Comparison of ENCODE assay signal across 25 cellular contexts in genomic region chr1:169782596-169782995, GRCh38. TPM values are rescaled to one million over a fixed set of nuclear protein-coding genes. Genes with fewer than 3 reads are reported as not detected.
DNase-seq lines count a peak whose midpoint lies in the region; ATAC-seq, FAIRE-seq and TF ChIP-seq lines count a peak whose summit lies in the region.
"Had no signal": no experiment of that assay in that cellular context is flagged by ENCODE, and none has a peak within 500 bp of the region (broad histone marks: within the 10 kb centered on the region; RNA-seq: fewer than 3 reads in every experiment).

No MANE protein-coding gene starts in this region.

- H4K5ac ChIP-seq in H1 (ENCODE audit: insufficient read length, low read depth, low read length) = no peak overlapping the region

- no peak for TF ChIP-seq CTCF in Calu3 (IDR thresholded peaks at IDR 0.05; ENCODE audit: unreplicated experiment)
- TF ChIP-seq CTCF in PC-9 (conservative IDR thresholded peaks at IDR 0.05) = no peak
- no peak for TF ChIP-seq CTCF in H1 (IDR thresholded peaks at IDR 0.05; ENCODE audit: control extremely low read depth in 1 of 3, insufficient read depth in 1 of 3, low read depth in 1 of 3, low read length in 3 of 3)
- no peak for TF ChIP-seq CTCF in CD8-positive, alpha-beta T cell (IDR thresholded peaks at IDR 0.05)

- no peak overlapping the region for H4K12ac ChIP-seq in trophoblast cell (ENCODE audit: low read depth, low read length)

- no TSS peak for BruUV-seq in Calu3 (replicated peaks; lab: Mats Ljungman, UMichigan)
- BruUV-seq in PC-9 (replicated peaks; lab: Mats Ljungman, UMichigan) = no TSS peak

- H3K9ac ChIP-seq in H1 (replicated peaks in 1 of 4; ENCODE audit: extremely low read depth in 1 of 4, low read depth in 3 of 4, low read length in 3 of 4) = no peak overlapping the region
- H3K9ac ChIP-seq in trophoblast cell (ENCODE audit: low read length) = no peak overlapping the region

- H2AK5ac ChIP-seq in H1 (ENCODE audit: low read depth, low read length) (no peak overlapping the region), trophoblast cell (ENCODE audit: low read length) (no peak overlapping the region)

- H3K4ac ChIP-seq in H1 (replicated peaks; ENCODE audit: insufficient read length, low read depth, low read length) = no peak overlapping the region
- no peak overlapping the region for H3K4ac ChIP-seq in trophoblast cell (ENCODE audit: low read depth, low read length)

- H3K79me1 ChIP-seq in H1 (ENCODE audit: low read depth, low read length) (no peaks in the 10 kb centered on the region), trophoblast cell (ENCODE audit: low read length) (peaks cover 30% of the 10 kb centered on the region)

- H4K20me1 ChIP-seq in PC-9 (ENCODE audit: insufficient read depth) = no peaks in the 10 kb centered on the region
- no peaks in the 10 kb centered on the region for H4K20me1 ChIP-seq in H1 (replicated peaks in 1 of 2; ENCODE audit: control insufficient read depth in 1 of 2, insufficient read depth in 2 of 2, low read length in 2 of 2)

- H3K56ac ChIP-seq in H1 (replicated peaks; ENCODE audit: insufficient read length, low read depth, low read length) = no peak overlapping the region

- H2BK120ac ChIP-seq in H1 (replicated peaks; ENCODE audit: low read depth, low read length) (no peak overlapping the region), trophoblast cell (ENCODE audit: insufficient read depth, low read length, poor library complexity) (peak overlapping the region; percentile 96)

- WGBS in H1 (ENCODE audit: extremely low coverage in 1 of 2, insufficient coverage in 1 of 2, insufficient read length in 1 of 2, insufficient replicate concordance in 2 of 2, low coverage in 1 of 2, low lambda C conversion rate in 2 of 2, missing lambda C conversion rate in 1 of 2), 2 experiments = 89% methylated on average over 3 of the region's 3 CpGs; no CpG with 5 or more reads in 1 of the 2 experiments
- WGBS in trophoblast cell (ENCODE audit: extremely low coverage, insufficient coverage, insufficient read length) = no CpG with 5 or more reads among the region's 3 CpGs

- DNase-seq in Calu3 (no peak), PC-9 (no peak), H1 (ENCODE audit: low read depth in 1 of 2, low spot score in 2 of 2) (no peak), trophoblast cell (peak in 1 of 2 donors; percentile 52), NCI-H510A treated with DMSO at 0.1 percent for 48 hours (lab: John Stamatoyannopoulos, UW) (no peak), NCI-H146 (lab: John Stamatoyannopoulos, UW) (no peak), AML-193 (lab: John Stamatoyannopoulos, UW) (no peak)
- no peak for DNase-seq in CD8-positive, alpha-beta T cell
- DNase-seq: BE2C; C1 segment of cervical spinal cord; CD4-positive, alpha-beta T cell; DMS 273 treated with DMSO at 0.1 percent for 48 hours; DMS53; DND-41; EL; HFFc6; KG1 had no signal

- H3K27ac Mint-ChIP-seq in Calu3 (ENCODE audit: unreplicated experiment) = peak overlapping the region; percentile 91
- no peak overlapping the region for H3K27ac Mint-ChIP-seq in CD8-positive, alpha-beta T cell
- H3K27ac Mint-ChIP-seq: CD4-positive, alpha-beta T cell; HFFc6; IgD-negative memory B cell had no signal

- H4K91ac ChIP-seq in H1 (replicated peaks; ENCODE audit: insufficient read length, low read length) = no peak overlapping the region
- H4K91ac ChIP-seq in trophoblast cell (ENCODE audit: low read depth, low read length) = no peak overlapping the region

- H3K9me3 ChIP-seq in PC-9 (ENCODE audit: insufficient read depth, low read depth) (0 out of 2 replicates have a peak, but pooled peaks cover 5% of the 10 kb centered on the region), H1 (ENCODE audit: insufficient read depth in 2 of 2, low read depth in 1 of 2, low read length in 1 of 2) (no peaks in the 10 kb centered on the region), trophoblast cell (ENCODE audit: insufficient read depth, low read depth, low read length) (peaks cover 8% of the 10 kb centered on the region)
- no peaks in the 10 kb centered on the region for H3K9me3 ChIP-seq in CD8-positive, alpha-beta T cell (ENCODE audit: low read length)
- H3K9me3 ChIP-seq: BE2C, HAP-1 had no signal

- H3K4me2 ChIP-seq in PC-9 (peak overlapping the region; percentile 80), H1 (ENCODE audit: insufficient read depth in 1 of 2, low read depth in 2 of 2, low read length in 2 of 2) (no peak overlapping the region), trophoblast cell (ENCODE audit: low read length) (no peak overlapping the region)

- no peak overlapping the region for H2BK15ac ChIP-seq in H1 (ENCODE audit: low read length)

- H3K18ac ChIP-seq in H1 (ENCODE audit: extremely low read depth, low read length) (no peak overlapping the region), trophoblast cell (ENCODE audit: low read length) (no peak overlapping the region)

- H2AFZ ChIP-seq in PC-9 (no peak overlapping the region), H1 (ENCODE audit: low read length) (no peak overlapping the region), trophoblast cell (ENCODE audit: insufficient read depth, low read length, poor library complexity) (no peak overlapping the region)

- H4K8ac ChIP-seq in H1 (ENCODE audit: extremely low read depth, insufficient read depth, low read length) (no peak overlapping the region), trophoblast cell (ENCODE audit: low read depth, low read length) (peak overlapping the region; percentile 67)

- no peaks in the 10 kb centered on the region for H3K27me3 Mint-ChIP-seq in Calu3 (ENCODE audit: unreplicated experiment)
- peaks cover 31% of the 10 kb centered on the region for H3K27me3 Mint-ChIP-seq in CD8-positive, alpha-beta T cell (ENCODE audit: low read depth)

- H3K79me2 ChIP-seq in PC-9 (ENCODE audit: low read depth) (no peaks in the 10 kb centered on the region), H1 (ENCODE audit: control insufficient read depth in 1 of 2, insufficient read depth in 2 of 2, low read length in 2 of 2) (no peaks in the 10 kb centered on the region), trophoblast cell (ENCODE audit: control insufficient read depth, insufficient read depth, low read length, poor library complexity) (peaks cover 1% of the 10 kb centered on the region)

- H3K4me3 Mint-ChIP-seq in Calu3 (ENCODE audit: low read depth, unreplicated experiment) = no peak overlapping the region
- H3K4me3 Mint-ChIP-seq in CD8-positive, alpha-beta T cell = no peak overlapping the region
- H3K4me3 Mint-ChIP-seq: CD4-positive, alpha-beta T cell; HFFc6; IgD-negative memory B cell had no signal

- TF ChIP-seq POLR2A in H1 (IDR thresholded peaks at IDR 0.05; ENCODE audit: control extremely low read depth in 1 of 2, low read depth in 2 of 2, low read length in 2 of 2) = no peak

- H2BK5ac ChIP-seq in H1 (ENCODE audit: low read depth, low read length) (no peak overlapping the region), trophoblast cell (ENCODE audit: low read depth, low read length, poor library complexity) (peak overlapping the region; percentile 94)

- no peak for TF ChIP-seq EP300 in H1 (IDR thresholded peaks at IDR 0.05; ENCODE audit: borderline replicate concordance in 1 of 2, low read depth in 2 of 2, low read length in 2 of 2)

- H3K9me3 Mint-ChIP-seq in Calu3 (ENCODE audit: low read depth, unreplicated experiment) = peaks cover 3% of the 10 kb centered on the region
- H3K9me3 Mint-ChIP-seq in CD8-positive, alpha-beta T cell = no peaks in the 10 kb centered on the region
- H3K9me3 Mint-ChIP-seq: CD4-positive, alpha-beta T cell; HFFc6 had no signal

- no peak for TF ChIP-seq RAD21 in H1 (IDR thresholded peaks at IDR 0.05 in 1 of 2, conservative IDR thresholded peaks at IDR 0.05 in 1 of 2; ENCODE audit: low read depth in 2 of 2, low read length in 2 of 2)

- POLR2A ChIA-PET in PC-9 (lab: Charles Lee; ENCODE audit: unreplicated experiment) (no interaction called here), H1 (lab: Charles Lee; ENCODE audit: partially characterized antibody) (interaction anchor here (2.1 kb wide), 1 partner anchor 11 kb away, joined by 5 read pairs; no protein-coding TSS in a partner anchor)
- POLR2A ChIA-PET in CD8-positive, alpha-beta T cell (lab: Charles Lee) = no interaction called here

- H3K9me2 ChIP-seq in PC-9 (ENCODE audit: insufficient read depth) = no peaks in the 10 kb centered on the region

- no peak for FAIRE-seq in H1 (lab: Jason Lieb, UNC)
- FAIRE-seq: GM12891, GM19239, HepG2 had no signal

- no peaks in the 10 kb centered on the region for H3K23me2 ChIP-seq in H1 (ENCODE audit: low read depth, low read length)

- H3K27me3 ChIP-seq in PC-9 (ENCODE audit: insufficient read depth, low read depth) (no peaks in the 10 kb centered on the region), H1 (replicated peaks in 1 of 4; ENCODE audit: control insufficient read depth in 3 of 4, extremely low read depth in 1 of 4, insufficient read depth in 3 of 4, low read length in 3 of 4) (no peaks in the 10 kb centered on the region), trophoblast cell (ENCODE audit: insufficient read depth, low read length) (no peaks in the 10 kb centered on the region)
- H3K27me3 ChIP-seq in CD8-positive, alpha-beta T cell (ENCODE audit: insufficient read depth, low read length) = peaks cover 6% of the 10 kb centered on the region

- H3K36me3 Mint-ChIP-seq in Calu3 (ENCODE audit: insufficient read depth, unreplicated experiment) = peaks cover 19% of the 10 kb centered on the region
- no peaks in the 10 kb centered on the region for H3K36me3 Mint-ChIP-seq in CD8-positive, alpha-beta T cell
- H3K36me3 Mint-ChIP-seq: IgD-negative memory B cell had no signal

- H3K4me3 ChIP-seq in PC-9 = no peak overlapping the region
- H3K4me3 ChIP-seq in H1 (ENCODE audit: extremely low read depth in 1 of 4, insufficient read depth in 2 of 4, low read depth in 3 of 4, low read length in 4 of 4) = no peak overlapping the region
- no peak overlapping the region for H3K4me3 ChIP-seq in trophoblast cell (ENCODE audit: low read depth, low read length)
- H3K4me3 ChIP-seq in CD8-positive, alpha-beta T cell (ENCODE audit: low read depth, low read length) = no peak overlapping the region
- H3K4me3 ChIP-seq: HAP-1 had no signal

- ATAC-seq in CD8-positive, alpha-beta T cell = no peak
- ATAC-seq: HepG2 had no signal

- H2BK12ac ChIP-seq in H1 (ENCODE audit: low read depth, low read length) = no peak overlapping the region
- H2BK12ac ChIP-seq in trophoblast cell (ENCODE audit: low read length) = no peak overlapping the region

- H3K4me1 Mint-ChIP-seq in Calu3 (ENCODE audit: low read depth, unreplicated experiment) = peaks cover 55% of the 10 kb centered on the region
- H3K4me1 Mint-ChIP-seq in CD8-positive, alpha-beta T cell (ENCODE audit: low read depth) = no peaks in the 10 kb centered on the region
- H3K4me1 Mint-ChIP-seq: IgD-negative memory B cell had no signal

- peak overlapping the region; percentile 95 for H3K27ac ChIP-seq in PC-9
- H3K27ac ChIP-seq in H1 (ENCODE audit: low read depth, low read length) = no peak overlapping the region
- H3K27ac ChIP-seq in trophoblast cell (ENCODE audit: low read depth, low read length) = peak overlapping the region; percentile 93
- H3K27ac ChIP-seq in CD8-positive, alpha-beta T cell (ENCODE audit: low read depth, low read length) = no peak overlapping the region

- peaks cover 34% of the 10 kb centered on the region for H3F3A ChIP-seq in PC-9 (ENCODE audit: insufficient read depth, low read depth)

- no peak overlapping the region for H3K14ac ChIP-seq in H1 (ENCODE audit: insufficient read length)
- no peak overlapping the region for H3K14ac ChIP-seq in trophoblast cell (ENCODE audit: low read length)

- H3K36me3 ChIP-seq in PC-9 (ENCODE audit: low read depth) (no peaks in the 10 kb centered on the region), H1 (ENCODE audit: control insufficient read depth in 2 of 4, insufficient read depth in 4 of 4, low read length in 3 of 4) (no peaks in the 10 kb centered on the region), trophoblast cell (ENCODE audit: control insufficient read depth in 1 of 2, insufficient read depth in 2 of 2, low read length in 2 of 2) (peaks cover 0 to 3% of the 10 kb centered on the region in 2 experiments)
- H3K36me3 ChIP-seq in CD8-positive, alpha-beta T cell (ENCODE audit: insufficient read depth, low read length) = no peaks in the 10 kb centered on the region
- H3K36me3 ChIP-seq: BE2C, HAP-1 had no signal

- H2BK20ac ChIP-seq in H1 (ENCODE audit: low read length) = 0 out of 2 replicates have a peak overlapping the region, but pooled peaks have one; percentile 35

- H3K4me1 ChIP-seq in PC-9 (replicated peaks; ENCODE audit: insufficient read depth) (peaks cover 57% of the 10 kb centered on the region), H1 (replicated peaks in 1 of 4; ENCODE audit: control insufficient read depth in 3 of 4, insufficient read depth in 4 of 4, low read length in 3 of 4) (peaks cover 0 to 17% (median 8%) of the 10 kb centered on the region in 4 experiments; a peak in 5 of 7 replicates), trophoblast cell (ENCODE audit: control insufficient read depth in 1 of 2, insufficient read depth in 2 of 2, low read length in 2 of 2) (peaks cover 8 to 14% of the 10 kb centered on the region in 2 experiments)
- H3K4me1 ChIP-seq in CD8-positive, alpha-beta T cell (ENCODE audit: insufficient read depth, low read length) = no peaks in the 10 kb centered on the region
- H3K4me1 ChIP-seq: BE2C, HAP-1 had no signal

- H3K23ac ChIP-seq in H1 (ENCODE audit: insufficient read length) (no peak overlapping the region), trophoblast cell (ENCODE audit: low read length) (no peak overlapping the region)

- intact Hi-C loops in Calu3 (cut with micrococcal nuclease; ENCODE audit: unreplicated experiment) (no loop called here), PC-9 (cut with micrococcal nuclease; ENCODE audit: unreplicated experiment) (no loop called here)
- intact Hi-C loops in CD8-positive, alpha-beta T cell (cut with DNase I, micrococcal nuclease) = no loop called here

- CTCF ChIA-PET in Calu3 (lab: Charles Lee) = interaction anchor here (0.6 to 2.0 kb wide), 2 partner anchors 19 to 35 kb away, joined by 4 to 5 read pairs; no protein-coding TSS in a partner anchor
- CTCF ChIA-PET in PC-9 (lab: Charles Lee) = interaction anchor here (0.6 kb wide), 1 partner anchor 196 kb away, joined by 4 read pairs; the partner anchor contains the start of gene F5
- CTCF ChIA-PET in H1 (lab: Charles Lee; ENCODE audit: partially characterized antibody) = interaction anchor here (1.2 to 2.0 kb wide), 4 partner anchors 11 to 70 kb away, joined by 3 to 8 read pairs (median 4); no protein-coding TSS in a partner anchor
- CTCF ChIA-PET in CD8-positive, alpha-beta T cell (lab: Charles Lee) = no interaction called here

RNA-seq across cellular contexts. Expression of gene METTL18, which starts 12.1 kb away (rescaled TPM):
- 11.2 and 13.3 TPM in 2 replicates for total RNA-seq in Calu3 (2022)
- total RNA-seq in PC-9 (2021) = 7.5 and 11.4 TPM in 2 replicates
- 6.0 and 7.6 TPM in 2 replicates for total RNA-seq in H1 (2021; fragmentation: NEBNext Ultra II Directional; extraction: Animal tissue kit (Norgen Biotek cat#: 25700))
- polyA plus RNA-seq in H1 (2011; rRNA removed) = 0.88 and 1.4 TPM in 2 replicates
- polyA plus RNA-seq in H1 (2011; cell fraction: cytosol; rRNA removed) = 3.5 TPM
- 0.53 TPM for polyA plus RNA-seq in H1 (2011; cell fraction: nucleus; rRNA removed)
- polyA plus RNA-seq in H1 (2012, experiment 1 of 2) = 4.1 to 8.1 TPM (median 4.8 TPM) in 4 replicates
- polyA plus RNA-seq in H1 (2012, experiment 2 of 2) = 0.88 TPM
- 4.3 TPM for polyA plus RNA-seq in H1 (2013, experiment 1 of 2)
- 3.5 TPM for polyA plus RNA-seq in H1 (2013, experiment 2 of 2)
- polyA minus RNA-seq in H1 (2011; rRNA and poly(A)+ RNA removed) = 0.82 and 1.1 TPM in 2 replicates
- polyA minus RNA-seq in H1 (2011; cell fraction: cytosol; rRNA and poly(A)+ RNA removed) = 2.1 TPM
- 2.9 TPM for polyA minus RNA-seq in H1 (2011; cell fraction: nucleus; rRNA and poly(A)+ RNA removed)
- polyA plus RNA-seq in trophoblast cell (2013) = 5.6 and 6.0 TPM in 2 replicates
- total RNA-seq in CD8-positive, alpha-beta T cell = 1 to 10 TPM; 2.2 to 3.7 TPM

RNA-seq across cellular contexts. Expression of gene SELE, which starts 48.7 kb away (rescaled TPM):
- total RNA-seq in Calu3 (2022) (not detected in 2 replicates), PC-9 (2021) (not detected in 2 replicates)
- not detected in 2 replicates for total RNA-seq in H1 (2021; fragmentation: NEBNext Ultra II Directional; extraction: Animal tissue kit (Norgen Biotek cat#: 25700))
- not detected in 2 replicates for polyA plus RNA-seq in H1 (2011; rRNA removed)
- polyA plus RNA-seq in H1 (2011; cell fraction: cytosol; rRNA removed) = not detected
- polyA plus RNA-seq in H1 (2011; cell fraction: nucleus; rRNA removed) = not detected
- not detected in 4 replicates for polyA plus RNA-seq in H1 (2012, experiment 1 of 2)
- polyA plus RNA-seq in H1 (2012, experiment 2 of 2) = not detected
- polyA plus RNA-seq in H1 (2013, experiment 1 of 2) = not detected
- not detected for polyA plus RNA-seq in H1 (2013, experiment 2 of 2)
- not detected in 2 replicates for polyA minus RNA-seq in H1 (2011; rRNA and poly(A)+ RNA removed)
- polyA minus RNA-seq in H1 (2011; cell fraction: cytosol; rRNA and poly(A)+ RNA removed) = not detected
- polyA minus RNA-seq in H1 (2011; cell fraction: nucleus; rRNA and poly(A)+ RNA removed) = not detected
- polyA plus RNA-seq in trophoblast cell (2013) = 0.03 and 0.04 TPM in 2 replicates
- total RNA-seq in CD8-positive, alpha-beta T cell = not detected
- total RNA-seq: A172; CD4-positive, alpha-beta T cell; G401; H4; HFFc6 had no signal
- polyA plus RNA-seq: IgD-negative memory B cell had no signal

Comparison
In these comparisons a context has a peak if more than half of its experiments do, and no peak if none do; other contexts are left out.
1. H3K27ac ChIP-seq: peak in PC-9 (single experiment) and trophoblast cell (single experiment); none in H1 (single experiment) and CD8-positive, alpha-beta T cell (single experiment).